ENCODE assay signal across 20 cellular contexts in the genomic region with DNA sequence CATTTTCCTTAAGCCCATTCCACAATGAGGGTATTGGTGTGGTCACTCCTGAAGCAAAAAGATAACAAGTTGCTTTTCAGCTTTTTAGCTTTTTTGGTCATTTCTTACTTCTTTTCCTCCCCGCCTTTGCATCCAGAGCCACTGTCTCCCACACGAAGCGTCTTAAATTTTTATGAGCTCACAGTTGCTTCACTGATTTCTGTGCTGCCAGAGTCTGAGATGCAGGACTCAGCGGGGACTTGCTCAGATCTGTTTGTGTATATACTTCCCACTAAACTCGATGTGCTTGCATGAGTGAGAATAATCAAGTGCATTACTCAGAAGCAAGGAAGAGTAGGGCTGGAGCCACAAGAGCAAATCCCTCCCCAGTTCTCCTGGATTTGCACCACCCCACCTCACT.
DNase-seq lines count a peak whose midpoint lies in the region; ATAC-seq and TF ChIP-seq lines count a peak whose summit lies in the region.
"Had no signal": no experiment of that assay in that cellular context is flagged by ENCODE, and none has a peak within 500 bp of the region (broad histone marks: within the 10 kb centered on the region; RNA-seq: fewer than 3 reads in every experiment).

No MANE protein-coding gene starts in this region.

- in situ Hi-C loops in G401 (cut with HindIII; ENCODE audit: low sequenced_read_pairs) = no loop called here

- no peaks in the 10 kb centered on the region for H3K36me3 Mint-ChIP-seq in activated naive CD4-positive, alpha-beta T cell treated with anti-CD3 and anti-CD28 coated beads for 36 hours (ENCODE audit: low read depth)
- H3K36me3 Mint-ChIP-seq: IgD-negative memory B cell had no signal

- H3K4me3 ChIP-seq in fibroblast of villous mesenchyme (ENCODE audit: low read depth, low read length) (no peak overlapping the region), osteoblast (ENCODE audit: insufficient read depth, low read length) (no peak overlapping the region)
- H3K4me3 ChIP-seq: A549; BLaER1 treated with 17β-estradiol and CSF1 and Interleukin-3, amounts not matched to agents 10 nM and 100 nM; GM12878; GM23248 had no signal

- no peaks in the 10 kb centered on the region for H3K27me3 ChIP-seq in osteoblast (ENCODE audit: insufficient read depth, low read length)

- H4K20me1 ChIP-seq in osteoblast (ENCODE audit: insufficient read depth, low read length) = no peaks in the 10 kb centered on the region
- H4K20me1 ChIP-seq: BLaER1 treated with 17β-estradiol and CSF1 and Interleukin-3, amounts not matched to agents 10 nM and 100 nM had no signal

- intact Hi-C loops in activated naive CD4-positive, alpha-beta T cell treated with anti-CD3 and anti-CD28 coated beads for 36 hours (cut with micrococcal nuclease) = no loop called here
- intact Hi-C loops in left ventricle myocardium superior (cut with micrococcal nuclease) = no loop called here

- peak overlapping the region; percentile 2 for H3K4me2 ChIP-seq in osteoblast (ENCODE audit: insufficient read depth, low read length)
- H3K4me2 ChIP-seq: A549 had no signal

- no peak for ATAC-seq in left ventricle myocardium superior
- ATAC-seq: A549, GM12878 had no signal

- H3K4me3 Mint-ChIP-seq in activated naive CD4-positive, alpha-beta T cell treated with anti-CD3 and anti-CD28 coated beads for 36 hours = no peak overlapping the region

- TF ChIP-seq CTCF in fibroblast of villous mesenchyme (IDR thresholded peaks at IDR 0.05; ENCODE audit: insufficient read depth, low read depth, low read length) = no peak
- TF ChIP-seq CTCF in osteoblast (IDR thresholded peaks at IDR 0.05; ENCODE audit: extremely low read depth, low read depth, low read length) = no peak

- H3K9me3 ChIP-seq in osteoblast (ENCODE audit: low read depth, low read length) = no peaks in the 10 kb centered on the region
- H3K9me3 ChIP-seq: A549 had no signal

- H2AFZ ChIP-seq in osteoblast (ENCODE audit: low read length) = no peak overlapping the region
- H2AFZ ChIP-seq: GM23248 had no signal

- H3K27me3 Mint-ChIP-seq in activated naive CD4-positive, alpha-beta T cell treated with anti-CD3 and anti-CD28 coated beads for 36 hours (ENCODE audit: low read depth) = no peaks in the 10 kb centered on the region

- DNase-seq in fibroblast of villous mesenchyme (ENCODE audit: low read depth) (peak; percentile 61), osteoblast (ENCODE audit: insufficient read length, low spot score, missing footprints) (no peak), superior temporal gyrus (ENCODE audit: extremely low spot score) (peak; percentile 10), G401 (ENCODE audit: low spot score) (no peak), left ventricle myocardium superior (no peak), NCI-H226 (no peak)
- DNase-seq in activated naive CD4-positive, alpha-beta T cell treated with anti-CD3 and anti-CD28 coated beads for 36 hours = no peak
- DNase-seq: DND-41, GDM1, GM23248, HCEC 1CT, NCI-H1417 treated with DMSO at 0.1 percent for 48 hours, NCI-H2029, NCI-H510A treated with DMSO at 0.1 percent for 48 hours, NCI-H82 had no signal

- no peaks in the 10 kb centered on the region for H3K9me3 Mint-ChIP-seq in activated naive CD4-positive, alpha-beta T cell treated with anti-CD3 and anti-CD28 coated beads for 36 hours
- H3K9me3 Mint-ChIP-seq: IgD-negative memory B cell had no signal

- H3K27ac ChIP-seq in angular gyrus (ENCODE audit: low read depth, low read length) (peak overlapping the region; percentile 30), osteoblast (ENCODE audit: low read depth, low read length) (no peak overlapping the region)
- H3K27ac ChIP-seq: A549; BLaER1 treated with 17β-estradiol and CSF1 and Interleukin-3, amounts not matched to agents 10 nM and 100 nM; GM23248 had no signal

- H3K4me1 Mint-ChIP-seq in activated naive CD4-positive, alpha-beta T cell treated with anti-CD3 and anti-CD28 coated beads for 36 hours (ENCODE audit: low read depth) = peaks cover 34% of the 10 kb centered on the region

- no peak overlapping the region for H3K27ac Mint-ChIP-seq in activated naive CD4-positive, alpha-beta T cell treated with anti-CD3 and anti-CD28 coated beads for 36 hours

- no peaks in the 10 kb centered on the region for H3K79me2 ChIP-seq in osteoblast (ENCODE audit: insufficient read depth, low read length)

- CTCF ChIA-PET in activated naive CD4-positive, alpha-beta T cell treated with anti-CD3 and anti-CD28 coated beads for 36 hours (lab: Charles Lee) = interaction anchor here (1.5 kb wide), 1 partner anchor 11 kb away, joined by 3 read pairs; no protein-coding TSS in a partner anchor

- H3K4me1 ChIP-seq in osteoblast (ENCODE audit: insufficient read depth, low read length) = peaks cover 20% of the 10 kb centered on the region
- H3K4me1 ChIP-seq: A549 had no signal

- H3K36me3 ChIP-seq in osteoblast (ENCODE audit: insufficient read depth, low read length) = no peaks in the 10 kb centered on the region
- H3K36me3 ChIP-seq: BLaER1 treated with 17β-estradiol and CSF1 and Interleukin-3, amounts not matched to agents 10 nM and 100 nM had no signal

Comparison
In these comparisons a context has a peak if more than half of its experiments do, and no peak if none do; other contexts are left out.
1. DNase-seq: peak in fibroblast of villous mesenchyme (single experiment) and superior temporal gyrus (single experiment); none in osteoblast (single experiment), activated naive CD4-positive, alpha-beta T cell treated with anti-CD3 and anti-CD28 coated beads for 36 hours (single experiment), G401 (single experiment), left ventricle myocardium superior (single experiment) and NCI-H226 (single experiment).